15 cellular contexts compared by ENCODE assay signal in genomic region chr9:6765396-6765795, GRCh38.
"Had no signal": no experiment of that assay in that cellular context is flagged by ENCODE, and none has a peak within 500 bp of the region (broad histone marks: within the 10 kb centered on the region; RNA-seq: fewer than 3 reads in every experiment).

No MANE protein-coding gene starts in this region.

- H3K9me3 Mint-ChIP-seq: activated T-cell treated with anti-CD3 and anti-CD28 coated beads, Interleukin-2, amount 50 U/mL, for 4 hours had no signal

- H3K36me3 Mint-ChIP-seq: type B pancreatic cell had no signal

- H3K27me3 Mint-ChIP-seq: activated CD8-positive, alpha-beta memory T cell treated with anti-CD3 and anti-CD28 coated beads, Interleukin-2, amount 10 ng/mL, durations not matched to agents 7 days and 5 days; type B pancreatic cell had no signal

- H3K4me3 ChIP-seq: adrenal gland, colonic mucosa, gastrocnemius medialis, heart right ventricle had no signal

- H3K27ac Mint-ChIP-seq: activated CD8-positive, alpha-beta memory T cell treated with anti-CD3 and anti-CD28 coated beads, Interleukin-2, amount 10 ng/mL, durations not matched to agents 7 days and 5 days; type B pancreatic cell had no signal

- H3K27ac ChIP-seq: adrenal gland, colonic mucosa, gastrocnemius medialis, heart right ventricle, neutrophil had no signal

- DNase-seq: activated CD4-positive, alpha-beta T cell treated with anti-CD3 and anti-CD28 coated beads, Interleukin-2, amount 50 U/mL, for 48 hours; activated CD8-positive, alpha-beta memory T cell treated with anti-CD3 and anti-CD28 coated beads, Interleukin-2, amount 10 ng/mL, durations not matched to agents 7 days and 5 days; activated gamma-delta T cell treated with Interleukin-2 at 50 U/mL for 16 hours; activated T-cell treated with anti-CD3 and anti-CD28 coated beads, Interleukin-2, amount 50 U/mL, for 4 hours; adrenal gland; colonic mucosa; effector CD4-positive, alpha-beta T cell; gastrocnemius medialis; heart right ventricle; posterior cingulate gyrus; right cardiac atrium; small intestine; T-helper 2 cell had no signal

- ATAC-seq: activated CD8-positive, alpha-beta memory T cell treated with anti-CD3 and anti-CD28 coated beads, Interleukin-2, amount 10 ng/mL, durations not matched to agents 7 days and 5 days; activated T-cell treated with anti-CD3 and anti-CD28 coated beads, Interleukin-2, amount 50 U/mL, for 4 hours; gastrocnemius medialis; heart right ventricle; right cardiac atrium had no signal

- H3K4me1 ChIP-seq: colonic mucosa had no signal

- H3K9me3 ChIP-seq: adrenal gland, colonic mucosa, gastrocnemius medialis, neutrophil had no signal

- H3K4me3 Mint-ChIP-seq: activated CD8-positive, alpha-beta memory T cell treated with anti-CD3 and anti-CD28 coated beads, Interleukin-2, amount 10 ng/mL, durations not matched to agents 7 days and 5 days; activated T-cell treated with anti-CD3 and anti-CD28 coated beads, Interleukin-2, amount 50 U/mL, for 4 hours; type B pancreatic cell had no signal

- H3K36me3 ChIP-seq: adrenal gland, colonic mucosa, gastrocnemius medialis, heart right ventricle, neutrophil had no signal

- H3K27me3 ChIP-seq: adrenal gland, colonic mucosa, gastrocnemius medialis, heart right ventricle, neutrophil had no signal
